ENCODE assay signal across 27 cellular contexts in genomic region chr5:73028991-73029540, GRCh38.
DNase-seq lines count a peak whose midpoint lies in the region; ATAC-seq, FAIRE-seq and TF ChIP-seq lines count a peak whose summit lies in the region.
"Had no signal": no experiment of that assay in that cellular context is flagged by ENCODE, and none has a peak within 500 bp of the region (broad histone marks: within the 10 kb centered on the region; RNA-seq: fewer than 3 reads in every experiment).

No MANE protein-coding gene starts in this region.

- H3K27ac Mint-ChIP-seq in astrocyte (ENCODE audit: unreplicated experiment), result peak overlapping the region; percentile 16
- no peak overlapping the region for H3K27ac Mint-ChIP-seq in activated CD4-positive, alpha-beta memory T cell treated with anti-CD3 and anti-CD28 coated beads, Interleukin-2, amount 10 ng/mL, durations not matched to agents 7 days and 5 days
- H3K27ac Mint-ChIP-seq: activated CD4-positive, alpha-beta T cell treated with anti-CD3 and anti-CD28 coated beads for 36 hours; activated naive CD8-positive, alpha-beta T cell treated with anti-CD3 and anti-CD28 coated beads, Interleukin-2, amount 50 U/mL, for 24 hours; CD4-positive, alpha-beta T cell; stimulated activated naive CD8-positive, alpha-beta T cell treated with anti-CD3 and anti-CD28 coated beads, Interleukin-15, Interleukin-2, amounts not matched to agents 100 ng/mL and 50 ng/mL, for 24 hours had no signal

- no peak overlapping the region for H3K9ac ChIP-seq in astrocyte (ENCODE audit: low read length)

- no peaks in the 10 kb centered on the region for H3K79me2 ChIP-seq in ACC112 (ENCODE audit: control insufficient read depth, insufficient read depth, low read length, unreplicated experiment)
- H3K79me2 ChIP-seq in astrocyte (ENCODE audit: insufficient read depth, low read length), result no peaks in the 10 kb centered on the region

- H3K27me3 ChIP-seq in ACC112 (ENCODE audit: insufficient read depth, low read length) (no peaks in the 10 kb centered on the region), astrocyte (ENCODE audit: insufficient read depth, low read length) (no peaks in the 10 kb centered on the region)
- H3K27me3 ChIP-seq: colonic mucosa had no signal

- peak; percentile 59 for FAIRE-seq in astrocyte (lab: Jason Lieb, UNC)
- FAIRE-seq: bronchial epithelial cell, G401.6, islet of Langerhans had no signal

- H4K20me1 ChIP-seq in astrocyte (ENCODE audit: insufficient read depth, low read length), result no peaks in the 10 kb centered on the region

- peaks cover 1% of the 10 kb centered on the region for H3K36me3 Mint-ChIP-seq in astrocyte (ENCODE audit: low read depth, unreplicated experiment)
- H3K36me3 Mint-ChIP-seq in activated CD4-positive, alpha-beta memory T cell treated with anti-CD3 and anti-CD28 coated beads, Interleukin-2, amount 10 ng/mL, durations not matched to agents 7 days and 5 days (ENCODE audit: low read depth), result no peaks in the 10 kb centered on the region

- H3K27me3 Mint-ChIP-seq in astrocyte (ENCODE audit: low read depth, unreplicated experiment), result no peaks in the 10 kb centered on the region
- H3K27me3 Mint-ChIP-seq in activated CD4-positive, alpha-beta memory T cell treated with anti-CD3 and anti-CD28 coated beads, Interleukin-2, amount 10 ng/mL, durations not matched to agents 7 days and 5 days, result no peaks in the 10 kb centered on the region
- H3K27me3 Mint-ChIP-seq: activated naive CD8-positive, alpha-beta T cell treated with anti-CD3 and anti-CD28 coated beads, Interleukin-2, amount 50 U/mL, for 24 hours; stimulated activated naive CD8-positive, alpha-beta T cell treated with anti-CD3 and anti-CD28 coated beads, Interleukin-15, Interleukin-2, amounts not matched to agents 100 ng/mL and 50 ng/mL, for 24 hours had no signal

- TF ChIP-seq CTCF in HEK293 (tag by site-specific recombination; IDR thresholded peaks at IDR 0.05) (no peak), astrocyte (IDR thresholded peaks at IDR 0.05; ENCODE audit: insufficient read depth, low read depth, low read length) (no peak), fibroblast of the aortic adventitia (IDR thresholded peaks at IDR 0.05; ENCODE audit: insufficient read depth, low read length) (no peak)

- H3K9me3 ChIP-seq in HEK293 (ENCODE audit: control insufficient read depth, insufficient read depth, low read depth, low read length), result no peaks in the 10 kb centered on the region
- no peaks in the 10 kb centered on the region for H3K9me3 ChIP-seq in astrocyte (ENCODE audit: insufficient read depth, low read depth, low read length)
- H3K9me3 ChIP-seq: colonic mucosa, left ventricle myocardium inferior had no signal

- H3K4me3 Mint-ChIP-seq in astrocyte (ENCODE audit: unreplicated experiment), result no peak overlapping the region
- H3K4me3 Mint-ChIP-seq in activated CD4-positive, alpha-beta memory T cell treated with anti-CD3 and anti-CD28 coated beads, Interleukin-2, amount 10 ng/mL, durations not matched to agents 7 days and 5 days, result no peak overlapping the region
- H3K4me3 Mint-ChIP-seq: activated CD4-positive, alpha-beta T cell treated with anti-CD3 and anti-CD28 coated beads for 36 hours; activated naive CD8-positive, alpha-beta T cell treated with anti-CD3 and anti-CD28 coated beads, Interleukin-2, amount 50 U/mL, for 24 hours; CD4-positive, alpha-beta T cell; stimulated activated naive CD8-positive, alpha-beta T cell treated with anti-CD3 and anti-CD28 coated beads, Interleukin-15, Interleukin-2, amounts not matched to agents 100 ng/mL and 50 ng/mL, for 24 hours had no signal

- POLR2A ChIA-PET in HEK293 (lab: Yijun Ruan, JAX), result no interaction called here
- POLR2A ChIA-PET in activated CD4-positive, alpha-beta memory T cell treated with anti-CD3 and anti-CD28 coated beads, Interleukin-2, amount 10 ng/mL, durations not matched to agents 7 days and 5 days (lab: Charles Lee), result no interaction called here

- H2AFZ ChIP-seq in ACC112 (ENCODE audit: low read length, unreplicated experiment) (no peak overlapping the region), astrocyte (ENCODE audit: low read depth, low read length) (no peak overlapping the region)

- H3K4me1 Mint-ChIP-seq in astrocyte (ENCODE audit: low read depth, unreplicated experiment), result peaks cover 24% of the 10 kb centered on the region
- H3K4me1 Mint-ChIP-seq in activated CD4-positive, alpha-beta memory T cell treated with anti-CD3 and anti-CD28 coated beads, Interleukin-2, amount 10 ng/mL, durations not matched to agents 7 days and 5 days, result no peaks in the 10 kb centered on the region
- H3K4me1 Mint-ChIP-seq: activated CD4-positive, alpha-beta T cell treated with anti-CD3 and anti-CD28 coated beads for 36 hours; activated naive CD8-positive, alpha-beta T cell treated with anti-CD3 and anti-CD28 coated beads, Interleukin-2, amount 50 U/mL, for 24 hours had no signal

- H3K27ac ChIP-seq in ACC112 (ENCODE audit: low read depth, low read length) (peak overlapping the region; percentile 27; the same call in 1 of the 2 replicates), HEK293 (ENCODE audit: extremely low read depth, low read depth, low read length) (no peak overlapping the region), astrocyte (ENCODE audit: low read depth, low read length) (no peak overlapping the region)
- H3K27ac ChIP-seq: 22Rv1, colonic mucosa, left ventricle myocardium inferior had no signal

- CTCF ChIA-PET in HEK293 (lab: Yijun Ruan, JAX), result no interaction called here
- CTCF ChIA-PET in activated CD4-positive, alpha-beta memory T cell treated with anti-CD3 and anti-CD28 coated beads, Interleukin-2, amount 10 ng/mL, durations not matched to agents 7 days and 5 days (lab: Charles Lee), result no interaction called here

- H3K36me3 ChIP-seq in ACC112 (ENCODE audit: insufficient read depth, low read length), result no peaks in the 10 kb centered on the region; the same call in 1 of the 2 replicates
- H3K36me3 ChIP-seq in HEK293 (ENCODE audit: control insufficient read depth in 2 of 2, insufficient read depth in 1 of 2, low read length in 2 of 2), result peaks cover 4 to 19% of the 10 kb centered on the region in 2 experiments
- H3K36me3 ChIP-seq in astrocyte (ENCODE audit: insufficient read depth, low read length), result no peaks in the 10 kb centered on the region
- H3K36me3 ChIP-seq: colonic mucosa had no signal

- no peak overlapping the region for H3K4me2 ChIP-seq in astrocyte (ENCODE audit: low read length)

- no peaks in the 10 kb centered on the region for H3K9me3 Mint-ChIP-seq in astrocyte (ENCODE audit: unreplicated experiment)
- no peaks in the 10 kb centered on the region for H3K9me3 Mint-ChIP-seq in activated CD4-positive, alpha-beta memory T cell treated with anti-CD3 and anti-CD28 coated beads, Interleukin-2, amount 10 ng/mL, durations not matched to agents 7 days and 5 days
- H3K9me3 Mint-ChIP-seq: activated naive CD8-positive, alpha-beta T cell treated with anti-CD3 and anti-CD28 coated beads, Interleukin-2, amount 50 U/mL, for 24 hours; CD4-positive, alpha-beta T cell; stimulated activated naive CD8-positive, alpha-beta T cell treated with anti-CD3 and anti-CD28 coated beads, Interleukin-15, Interleukin-2, amounts not matched to agents 100 ng/mL and 50 ng/mL, for 24 hours had no signal

- peaks cover 33% of the 10 kb centered on the region for H3K4me1 ChIP-seq in ACC112 (ENCODE audit: control insufficient read depth, insufficient read depth, low read length, unreplicated experiment)
- peaks cover 14% of the 10 kb centered on the region for H3K4me1 ChIP-seq in HEK293 (ENCODE audit: control insufficient read depth, insufficient read depth, low read length)
- peaks cover 23% of the 10 kb centered on the region for H3K4me1 ChIP-seq in astrocyte (ENCODE audit: insufficient read depth, low read length)
- H3K4me1 ChIP-seq: colonic mucosa had no signal

- no peak for ATAC-seq in Right ventricle myocardium superior (ENCODE audit: poor library complexity)
- no peak for ATAC-seq in GM21723 (IDR thresholded peaks at IDR 0.05; ENCODE audit: unreplicated experiment)
- ATAC-seq: activated CD4-positive, alpha-beta T cell treated with anti-CD3 and anti-CD28 coated beads for 36 hours; activated naive CD8-positive, alpha-beta T cell treated with anti-CD3 and anti-CD28 coated beads, Interleukin-2, amount 50 U/mL, for 24 hours; K562 had no signal

- intact Hi-C loops in Right ventricle myocardium superior (cut with DNase I), result no loop called here

- H3K4me3 ChIP-seq in ACC112 (ENCODE audit: low read depth, low read length), result no peak overlapping the region
- no peak overlapping the region for H3K4me3 ChIP-seq in HEK293 (ENCODE audit: low read depth, low read length)
- no peak overlapping the region for H3K4me3 ChIP-seq in astrocyte (ENCODE audit: insufficient read depth, low read depth, low read length)
- no peak overlapping the region for H3K4me3 ChIP-seq in fibroblast of the aortic adventitia (ENCODE audit: low read depth, low read length)
- H3K4me3 ChIP-seq: colonic mucosa, K562, left ventricle myocardium inferior had no signal

- DNase-seq in astrocyte (ENCODE audit: low read depth) (peak; percentile 39), fibroblast of the aortic adventitia (ENCODE audit: low read depth) (peak; percentile 70), Right ventricle myocardium superior (no peak), NCI-H1694 (lab: John Stamatoyannopoulos, UW) (no peak)
- no peak for DNase-seq in activated CD4-positive, alpha-beta memory T cell treated with anti-CD3 and anti-CD28 coated beads, Interleukin-2, amount 10 ng/mL, durations not matched to agents 7 days and 5 days
- DNase-seq: activated CD4-positive, alpha-beta T cell treated with anti-CD3 and anti-CD28 coated beads for 36 hours; activated gamma-delta T cell treated with Interleukin-2 at 50 U/mL for 16 hours; activated naive CD8-positive, alpha-beta T cell treated with anti-CD3 and anti-CD28 coated beads, Interleukin-2, amount 50 U/mL, for 24 hours; activated T-cell treated with anti-CD3 and anti-CD28 coated beads, Interleukin-2, amount 50 U/mL, for 1 hour; CD4-positive, alpha-beta T cell; colonic mucosa; DMS 273 treated with DMSO at 0.1 percent for 48 hours; effector memory CD4-positive, alpha-beta T cell; left ventricle myocardium inferior; mesendoderm; MM.1S; NCI-H1417; NCI-H446 treated with DMSO at 0.1 percent for 48 hours had no signal

TF ChIP-seq in HEK293, 187 proteins besides CTCF, POLR2A, EP300 and RAD21:
- TF ChIP-seq ZNF501 (tag by site-specific recombination; IDR thresholded peaks at IDR 0.05) (no peak), KLF8 (tag by site-specific recombination; IDR thresholded peaks at IDR 0.05) (no peak), SP7 (tag by site-specific recombination; IDR thresholded peaks at IDR 0.05) (peak; percentile 98)

Comparison
In these comparisons a context has a peak if more than half of its experiments do, and no peak if none do; other contexts are left out.
1. DNase-seq: peak in astrocyte (single experiment) and fibroblast of the aortic adventitia (single experiment); none in Right ventricle myocardium superior (single experiment), NCI-H1694 (single experiment) and activated CD4-positive, alpha-beta memory T cell treated with anti-CD3 and anti-CD28 coated beads, Interleukin-2, amount 10 ng/mL, durations not matched to agents 7 days and 5 days (single experiment).